Comparison of ENCODE assay signal across 1 cellular context in the genomic region with DNA sequence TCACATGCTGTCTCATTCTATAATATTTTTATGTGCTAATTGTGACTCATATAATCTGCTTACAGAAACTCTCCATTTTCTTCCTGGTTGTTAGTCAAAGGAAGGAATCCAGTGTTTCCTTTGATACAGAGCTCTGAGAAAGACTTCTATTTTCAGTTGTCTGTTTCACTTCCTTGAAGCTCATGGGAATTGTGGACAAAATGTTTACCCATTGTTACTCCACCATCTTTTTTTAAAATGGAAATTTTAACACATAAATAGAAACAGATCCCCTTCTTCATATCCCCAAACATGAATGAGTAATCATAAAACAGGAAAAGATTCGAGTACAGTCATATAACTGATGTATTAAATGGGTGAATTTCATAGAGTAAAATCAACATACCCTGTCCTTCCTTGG.
TF ChIP-seq lines count a peak whose summit lies in the region.

No MANE protein-coding gene starts in this region.

TF ChIP-seq in SK-N-SH treated with all-trans-retinoic acid at 6 μM for 48 hours, 23 proteins besides CTCF, POLR2A, EP300 and RAD21:
- TF ChIP-seq, protein P1, sequence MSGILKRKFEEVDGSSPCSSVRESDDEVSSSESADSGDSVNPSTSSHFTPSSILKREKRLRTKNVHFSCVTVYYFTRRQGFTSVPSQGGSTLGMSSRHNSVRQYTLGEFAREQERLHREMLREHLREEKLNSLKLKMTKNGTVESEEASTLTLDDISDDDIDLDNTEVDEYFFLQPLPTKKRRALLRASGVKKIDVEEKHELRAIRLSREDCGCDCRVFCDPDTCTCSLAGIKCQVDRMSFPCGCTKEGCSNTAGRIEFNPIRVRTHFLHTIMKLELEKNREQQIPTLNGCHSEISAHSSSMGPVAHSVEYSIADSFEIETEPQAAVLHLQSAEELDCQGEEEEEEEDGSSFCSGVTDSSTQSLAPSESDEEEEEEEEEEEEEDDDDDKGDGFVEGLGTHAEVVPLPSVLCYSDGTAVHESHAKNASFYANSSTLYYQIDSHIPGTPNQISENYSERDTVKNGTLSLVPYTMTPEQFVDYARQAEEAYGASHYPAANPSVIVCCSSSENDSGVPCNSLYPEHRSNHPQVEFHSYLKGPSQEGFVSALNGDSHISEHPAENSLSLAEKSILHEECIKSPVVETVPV (CRISPR knock-in tag; IDR thresholded peaks at IDR 0.05): no peak
- TF ChIP-seq PPARA (CRISPR knock-in tag; IDR thresholded peaks at IDR 0.05; ENCODE audit: borderline replicate concordance): no peak
- TF ChIP-seq BACH2 (CRISPR knock-in tag; IDR thresholded peaks at IDR 0.05; ENCODE audit: borderline replicate concordance): no peak
- TF ChIP-seq ZC3H10 (CRISPR knock-in tag; IDR thresholded peaks at IDR 0.05): no peak
- TF ChIP-seq, protein P2, sequence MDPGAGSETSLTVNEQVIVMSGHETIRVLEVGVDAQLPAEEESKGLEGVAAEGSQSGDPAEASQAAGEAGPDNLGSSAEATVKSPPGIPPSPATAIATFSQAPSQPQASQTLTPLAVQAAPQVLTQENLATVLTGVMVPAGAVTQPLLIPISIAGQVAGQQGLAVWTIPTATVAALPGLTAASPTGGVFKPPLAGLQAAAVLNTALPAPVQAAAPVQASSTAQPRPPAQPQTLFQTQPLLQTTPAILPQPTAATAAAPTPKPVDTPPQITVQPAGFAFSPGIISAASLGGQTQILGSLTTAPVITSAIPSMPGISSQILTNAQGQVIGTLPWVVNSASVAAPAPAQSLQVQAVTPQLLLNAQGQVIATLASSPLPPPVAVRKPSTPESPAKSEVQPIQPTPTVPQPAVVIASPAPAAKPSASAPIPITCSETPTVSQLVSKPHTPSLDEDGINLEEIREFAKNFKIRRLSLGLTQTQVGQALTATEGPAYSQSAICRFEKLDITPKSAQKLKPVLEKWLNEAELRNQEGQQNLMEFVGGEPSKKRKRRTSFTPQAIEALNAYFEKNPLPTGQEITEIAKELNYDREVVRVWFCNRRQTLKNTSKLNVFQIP (CRISPR knock-in tag; IDR thresholded peaks at IDR 0.05; ENCODE audit: borderline replicate concordance, low read depth): no peak
- TF ChIP-seq, protein P3, sequence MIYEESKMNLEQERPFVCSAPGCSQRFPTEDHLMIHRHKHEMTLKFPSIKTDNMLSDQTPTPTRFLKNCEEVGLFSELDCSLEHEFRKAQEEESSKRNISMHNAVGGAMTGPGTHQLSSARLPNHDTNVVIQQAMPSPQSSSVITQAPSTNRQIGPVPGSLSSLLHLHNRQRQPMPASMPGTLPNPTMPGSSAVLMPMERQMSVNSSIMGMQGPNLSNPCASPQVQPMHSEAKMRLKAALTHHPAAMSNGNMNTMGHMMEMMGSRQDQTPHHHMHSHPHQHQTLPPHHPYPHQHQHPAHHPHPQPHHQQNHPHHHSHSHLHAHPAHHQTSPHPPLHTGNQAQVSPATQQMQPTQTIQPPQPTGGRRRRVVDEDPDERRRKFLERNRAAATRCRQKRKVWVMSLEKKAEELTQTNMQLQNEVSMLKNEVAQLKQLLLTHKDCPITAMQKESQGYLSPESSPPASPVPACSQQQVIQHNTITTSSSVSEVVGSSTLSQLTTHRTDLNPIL (CRISPR knock-in tag; IDR thresholded peaks at IDR 0.05; ENCODE audit: low read depth): no peak
- no peak for TF ChIP-seq SNAI2 (CRISPR knock-in tag; IDR thresholded peaks at IDR 0.05)
- TF ChIP-seq ZNF565 (CRISPR knock-in tag; conservative IDR thresholded peaks at IDR 0.05; ENCODE audit: low read depth): no peak
